31 cellular contexts compared by ENCODE assay signal in genomic region chr10:5482016-5482415, GRCh38. TPM values are rescaled to one million over a fixed set of nuclear protein-coding genes. Genes with fewer than 3 reads are reported as not detected.
"Had no signal": no experiment of that assay in that cellular context is flagged by ENCODE, and none has a peak within 500 bp of the region (broad histone marks: within the 10 kb centered on the region; RNA-seq: fewer than 3 reads in every experiment).

No MANE protein-coding gene starts in this region.

- H3K4me1 Mint-ChIP-seq: activated CD4-positive, alpha-beta T cell treated with anti-CD3 and anti-CD28 coated beads, Interleukin-2, amount 10 ng/mL, durations not matched to agents 7 days and 5 days; activated naive CD4-positive, alpha-beta T cell treated with anti-CD3 and anti-CD28 coated beads, Interleukin-2, amount 50 U/mL, for 24 hours had no signal

- H3K9ac ChIP-seq: SK-N-SH had no signal

- H3K4me2 ChIP-seq: SK-N-SH had no signal

- ATAC-seq: activated T-cell treated with anti-CD3 and anti-CD28 coated beads, Interleukin-2, amount 50 U/mL, for 72 hours; Panc1 had no signal

- H3K9me3 Mint-ChIP-seq: activated CD4-positive, alpha-beta memory T cell treated with anti-CD3 and anti-CD28 coated beads for 36 hours; activated CD4-positive, alpha-beta T cell treated with anti-CD3 and anti-CD28 coated beads, Interleukin-2, amount 10 ng/mL, durations not matched to agents 7 days and 5 days; activated naive CD4-positive, alpha-beta T cell treated with anti-CD3 and anti-CD28 coated beads, Interleukin-2, amount 50 U/mL, for 24 hours; activated T-cell treated with anti-CD3 and anti-CD28 coated beads, Interleukin-2, amount 50 U/mL, for 72 hours; activated T-helper 2 cell treated with anti-CD3 and anti-CD28 coated beads, Interferon-gamma antibody, Interleukin-2, Interleukin-4, amounts not matched to agents 10 μg/mL and 5 μg/mL and 100 μg/mL, durations not matched to agents 14 hours and 24 hours and 36 hours had no signal

- H3K36me3 Mint-ChIP-seq: activated CD4-positive, alpha-beta memory T cell treated with anti-CD3 and anti-CD28 coated beads for 36 hours; activated naive CD4-positive, alpha-beta T cell treated with anti-CD3 and anti-CD28 coated beads, Interleukin-2, amount 50 U/mL, for 24 hours had no signal

- H3K27ac Mint-ChIP-seq: activated CD4-positive, alpha-beta memory T cell treated with anti-CD3 and anti-CD28 coated beads for 36 hours; activated CD4-positive, alpha-beta T cell treated with anti-CD3 and anti-CD28 coated beads, Interleukin-2, amount 10 ng/mL, durations not matched to agents 7 days and 5 days; activated naive CD4-positive, alpha-beta T cell treated with anti-CD3 and anti-CD28 coated beads, Interleukin-2, amount 50 U/mL, for 24 hours; activated T-cell treated with anti-CD3 and anti-CD28 coated beads, Interleukin-2, amount 50 U/mL, for 72 hours; activated T-helper 2 cell treated with anti-CD3 and anti-CD28 coated beads, Interferon-gamma antibody, Interleukin-2, Interleukin-4, amounts not matched to agents 10 μg/mL and 5 μg/mL and 100 μg/mL, durations not matched to agents 14 hours and 24 hours and 36 hours had no signal

- H3K4me1 ChIP-seq: breast epithelium had no signal

- H3K27ac ChIP-seq: breast epithelium, RWPE1, SJCRH30, VCaP had no signal

- H3K36me3 ChIP-seq: breast epithelium, SJCRH30 had no signal

- H3K27me3 Mint-ChIP-seq: activated naive CD4-positive, alpha-beta T cell treated with anti-CD3 and anti-CD28 coated beads, Interleukin-2, amount 50 U/mL, for 24 hours had no signal

- H3K4me3 Mint-ChIP-seq: activated CD4-positive, alpha-beta memory T cell treated with anti-CD3 and anti-CD28 coated beads for 36 hours; activated CD4-positive, alpha-beta T cell treated with anti-CD3 and anti-CD28 coated beads, Interleukin-2, amount 10 ng/mL, durations not matched to agents 7 days and 5 days; activated naive CD4-positive, alpha-beta T cell treated with anti-CD3 and anti-CD28 coated beads, Interleukin-2, amount 50 U/mL, for 24 hours; activated T-cell treated with anti-CD3 and anti-CD28 coated beads, Interleukin-2, amount 50 U/mL, for 72 hours had no signal

- H3K4me3 ChIP-seq: breast epithelium, SJCRH30 had no signal

- DNase-seq: activated CD4-positive, alpha-beta memory T cell treated with anti-CD3 and anti-CD28 coated beads for 36 hours; activated CD4-positive, alpha-beta T cell treated with anti-CD3 and anti-CD28 coated beads, Interleukin-2, amount 10 ng/mL, durations not matched to agents 7 days and 5 days; activated CD4-positive, CD25-positive, alpha-beta regulatory T cell; activated CD8-positive, alpha-beta memory T cell treated with anti-CD3 and anti-CD28 coated beads for 24 hours; activated naive CD4-positive, alpha-beta T cell; activated T-cell treated with anti-CD3 and anti-CD28 coated beads, Interleukin-2, amount 50 U/mL, for 72 hours; aorta; central memory CD4-positive, alpha-beta T cell; KG1; NCI-H1092; NCI-H1417; NCI-H1930; NCI-H2171 treated with DMSO at 0.1 percent for 48 hours; NCI-H345; NCI-H510A; NCI-H526 treated with DMSO at 0.1 percent for 48 hours; NCI-H82; OCI-M1; Right ventricle myocardium superior; SJCRH30; SK-N-SH; T-helper 1 cell had no signal

- H3K27me3 ChIP-seq: breast epithelium, SJCRH30 had no signal

- H3K9me3 ChIP-seq: breast epithelium, SJCRH30, SK-N-SH had no signal

RNA-seq across cellular contexts. Expression of gene CALML5, which starts 17.4 kb away (rescaled TPM):
- total RNA-seq: activated CD4-positive, alpha-beta memory T cell treated with anti-CD3 and anti-CD28 coated beads for 36 hours; activated CD4-positive, alpha-beta T cell treated with anti-CD3 and anti-CD28 coated beads, Interleukin-2, amount 10 ng/mL, durations not matched to agents 7 days and 5 days; activated T-cell treated with anti-CD3 and anti-CD28 coated beads, Interleukin-2, amount 50 U/mL, for 72 hours; activated T-helper 2 cell treated with anti-CD3 and anti-CD28 coated beads, Interferon-gamma antibody, Interleukin-2, Interleukin-4, amounts not matched to agents 10 μg/mL and 5 μg/mL and 100 μg/mL, durations not matched to agents 14 hours and 24 hours and 36 hours; aorta; LHCN-M2; M059J; Right ventricle myocardium superior; SJCRH30; T-helper 2 cell treated with Interferon-gamma antibody and Interleukin-4, amounts not matched to agents 100 ng/mL and 5 ng/mL, for 36 hours had no signal
- polyA plus RNA-seq: aorta, SK-N-SH had no signal

RNA-seq across cellular contexts. Expression of gene CALML3, which starts 42.7 kb away (rescaled TPM):
- total RNA-seq: activated CD4-positive, alpha-beta memory T cell treated with anti-CD3 and anti-CD28 coated beads for 36 hours; activated CD4-positive, alpha-beta T cell treated with anti-CD3 and anti-CD28 coated beads, Interleukin-2, amount 10 ng/mL, durations not matched to agents 7 days and 5 days; activated T-cell treated with anti-CD3 and anti-CD28 coated beads, Interleukin-2, amount 50 U/mL, for 72 hours; activated T-helper 2 cell treated with anti-CD3 and anti-CD28 coated beads, Interferon-gamma antibody, Interleukin-2, Interleukin-4, amounts not matched to agents 10 μg/mL and 5 μg/mL and 100 μg/mL, durations not matched to agents 14 hours and 24 hours and 36 hours; aorta; LHCN-M2; M059J; Right ventricle myocardium superior; SJCRH30; T-helper 2 cell treated with Interferon-gamma antibody and Interleukin-4, amounts not matched to agents 100 ng/mL and 5 ng/mL, for 36 hours had no signal
- polyA plus RNA-seq: SK-N-SH had no signal
